8 cellular contexts compared by ENCODE assay signal in genomic region chr12:57127710-57128518, GRCh38. TPM values are rescaled to one million over a fixed set of nuclear protein-coding genes. Genes with fewer than 3 reads are reported as not detected.
DNase-seq lines count a peak whose midpoint lies in the region; ATAC-seq, FAIRE-seq and TF ChIP-seq lines count a peak whose summit lies in the region.

TSS of gene LRP1 (plus strand) at chr12:57128483. CDS start at chr12:57128965, 482 bp downstream.

- H3K27ac ChIP-seq in WERI-Rb-1 (peak within 1 kb of the TSS; percentile 70), gastrocnemius medialis (peak within 1 kb of the TSS; percentile 87 to 94 (median 90))

- peak within 1 kb of the TSS; percentile 77 for H3K27ac Mint-ChIP-seq in MCF 10A (ENCODE audit: low read depth, unreplicated experiment)

- H3K9me3 ChIP-seq in WERI-Rb-1 (ENCODE audit: severe bottlenecking) (no peaks in the 10 kb centered on the region), iPS-15b (ENCODE audit: control insufficient read depth, insufficient read depth, low read length) (no peaks in the 10 kb centered on the region), gastrocnemius medialis (no peaks in the 10 kb centered on the region)

- ATAC-seq in gastrocnemius medialis (peak; percentile 85 to 86), GM18868 (IDR thresholded peaks at IDR 0.05; ENCODE audit: unreplicated experiment) (no peak), GM19467 (IDR thresholded peaks at IDR 0.05; ENCODE audit: unreplicated experiment) (no peak)

- intact Hi-C loops in MCF 10A (cut with micrococcal nuclease) (no loop called here), gastrocnemius medialis (cut with DNase I; ENCODE audit: low total_unique reads) (loop anchor here (1.0 to 5.0 kb wide), 2 partner anchors 41 to 47 kb away; partner anchors contain the start of gene NAB2)

- no peaks in the 10 kb centered on the region for H3K27me3 Mint-ChIP-seq in MCF 10A (ENCODE audit: insufficient read depth, unreplicated experiment)

- H3K36me3 Mint-ChIP-seq in MCF 10A (ENCODE audit: insufficient read depth, unreplicated experiment): no peaks in the 10 kb centered on the region

- peak within 1 kb of the TSS; percentile 94 for H3K9ac ChIP-seq in iPS-15b (ENCODE audit: low read depth, low read length)

- TF ChIP-seq POLR2A in GM12892 (IDR thresholded peaks at IDR 0.05; ENCODE audit: low read depth, low read length) (no peak), gastrocnemius medialis (IDR thresholded peaks at IDR 0.05) (peak; percentile 65 to 74)

- POLR2A ChIA-PET in MCF 10A (lab: Yijun Ruan, JAX): interaction anchor here (0.6 to 6.5 kb wide), 22 partner anchors 8 to 440 kb away, joined by 3 to 111 read pairs (median 4); partner anchors contain the start of genes NAB2, NACA, PTGES3 and STAT6

- no peaks in the 10 kb centered on the region for H3K9me3 Mint-ChIP-seq in MCF 10A (ENCODE audit: unreplicated experiment)

- FAIRE-seq in GM12892 (lab: Jason Lieb, UNC): peak; percentile 56

- H3K27me3 ChIP-seq in WERI-Rb-1 (ENCODE audit: insufficient read depth, low read depth, severe bottlenecking) (no peaks in the 10 kb centered on the region), iPS-15b (ENCODE audit: control insufficient read depth, insufficient read depth, low read length) (no peaks in the 10 kb centered on the region), gastrocnemius medialis (no peaks in the 10 kb centered on the region)

- H3K4me1 ChIP-seq in iPS-15b (ENCODE audit: control insufficient read depth, insufficient read depth, low read length) (peaks cover 36% of the 10 kb centered on the region), gastrocnemius medialis (peaks cover 16 to 24% of the 10 kb centered on the region in 2 donors)

- CTCF ChIA-PET in MCF 10A (lab: Yijun Ruan, JAX): interaction anchor here (0.5 to 19.4 kb wide), 11 partner anchors 10 to 113 kb away, joined by 3 to 530 read pairs (median 3); partner anchors contain the start of gene STAT6

- no peak for TF ChIP-seq CTCF in WERI-Rb-1 (IDR thresholded peaks at IDR 0.05; ENCODE audit: low read depth, low read length)
- no peak for TF ChIP-seq CTCF in MCF 10A (IDR thresholded peaks at IDR 0.05; ENCODE audit: unreplicated experiment)
- TF ChIP-seq CTCF in gastrocnemius medialis (IDR thresholded peaks at IDR 0.05 in 4 of 5, conservative IDR thresholded peaks at IDR 0.05 in 1 of 5): no peak

- H3K4me3 ChIP-seq in WERI-Rb-1 (ENCODE audit: low read depth, low read length) (peak within 1 kb of the TSS; percentile 66), iPS-15b (ENCODE audit: low read depth, low read length) (peak within 1 kb of the TSS; percentile 91), gastrocnemius medialis (peak within 1 kb of the TSS; percentile 72 to 95 (median 91))

- H3K36me3 ChIP-seq in WERI-Rb-1: no peaks in the 10 kb centered on the region
- H3K36me3 ChIP-seq in iPS-15b (ENCODE audit: control insufficient read depth, insufficient read depth, low read length): no peaks in the 10 kb centered on the region
- no peaks in the 10 kb centered on the region for H3K36me3 ChIP-seq in gastrocnemius medialis

- H3K4me3 Mint-ChIP-seq in MCF 10A (ENCODE audit: unreplicated experiment): peak within 1 kb of the TSS; percentile 86

- in situ Hi-C loops in gastrocnemius medialis (cut with MboI; ENCODE audit: low sequenced_read_pairs in 4 of 4): no loop called here

- BruUV-seq in MCF 10A (replicated peaks; lab: Mats Ljungman, UMichigan): no TSS peak

- peak; percentile 61 for DNase-seq in GM12892 (ENCODE audit: insufficient read length)
- peak; percentile 45 for DNase-seq in NCI-H1694 (lab: John Stamatoyannopoulos, UW)
- DNase-seq in WERI-Rb-1: peak; percentile 84
- peak; percentile 85 for DNase-seq in MCF 10A (ENCODE audit: unreplicated experiment)
- peak; percentile 80 to 81 for DNase-seq in gastrocnemius medialis

- H3K4me1 Mint-ChIP-seq in MCF 10A (ENCODE audit: insufficient read depth, unreplicated experiment): peaks cover 30% of the 10 kb centered on the region

RNA-seq across cellular contexts. Expression of gene LRP1, which starts in this region (rescaled TPM):
- 0.34 TPM for polyA plus RNA-seq in GM12892 (2012; ENCODE audit: missing spikeins)
- total RNA-seq in MCF 10A (2022) (18.9 and 25.3 TPM in 2 replicates), gastrocnemius medialis (10 to 100 TPM; 26.1 to 53.5 (median 49.8) TPM)

Comparison
In these comparisons a context has a peak if more than half of its experiments do, and no peak if none do; other contexts are left out.
1. ATAC-seq: peak in gastrocnemius medialis (2 of 2); none in GM18868 (single experiment) and GM19467 (single experiment).
2. Peak in every context shown above with its lines, with median percentiles within 50 percentile points of each other: DNase-seq and H3K4me3 ChIP-seq.